ENCODE assay signal across 1 cellular context in genomic region chr12:104958009-104958945, GRCh38.
TF ChIP-seq lines count a peak whose summit lies in the region.

Gene SLC41A2 (minus strand): TSS chr12:104958290. CDS start chr12:104928527, 29,763 bp downstream.

TF ChIP-seq in K562, 482 proteins besides CTCF, POLR2A, EP300 and RAD21 (continued from another document and continues in another):
- TF ChIP-seq MGA (IDR thresholded peaks at IDR 0.05) = peak; percentile 83
- 0 out of 2 replicates have a peak, but pooled peaks have one; percentile 21 for TF ChIP-seq CREB3 (tag; conservative IDR thresholded peaks at IDR 0.05; ENCODE audit: low read depth)
- no peak for TF ChIP-seq ZNF766 (CRISPR knock-in tag; conservative IDR thresholded peaks at IDR 0.05)
- no peak for TF ChIP-seq EZH2 (IDR thresholded peaks at IDR 0.05; ENCODE audit: borderline replicate concordance, low read depth, low read length)
- TF ChIP-seq ZBTB49 (CRISPR knock-in tag; IDR thresholded peaks at IDR 0.05; ENCODE audit: borderline replicate concordance) = no peak
- TF ChIP-seq ZKSCAN1 (IDR thresholded peaks at IDR 0.05; ENCODE audit: low read depth, low read length) = no peak
- no peak for TF ChIP-seq NUFIP1 (IDR thresholded peaks at IDR 0.05; ENCODE audit: partially characterized antibody)
- no peak for TF ChIP-seq RBM22 (IDR thresholded peaks at IDR 0.05; ENCODE audit: low read depth, low read length, poor library complexity, severe bottlenecking)
- TF ChIP-seq SMARCA5 (IDR thresholded peaks at IDR 0.05) = no peak
- TF ChIP-seq ZNF592 (IDR thresholded peaks at IDR 0.05) = no peak
- no peak for TF ChIP-seq ZFP91 (CRISPR knock-in tag; IDR thresholded peaks at IDR 0.05)
- TF ChIP-seq MXD1 (CRISPR knock-in tag; IDR thresholded peaks at IDR 0.05; ENCODE audit: borderline replicate concordance, poor library complexity, severe bottlenecking) = no peak
- 0 out of 2 replicates have a peak, but pooled peaks have one; percentile 24 for TF ChIP-seq MXI1 (IDR thresholded peaks at IDR 0.05; ENCODE audit: low read depth, low read length)
- no peak for TF ChIP-seq CHAMP1 (IDR thresholded peaks at IDR 0.05)
- no peak for TF ChIP-seq ETV6 (IDR thresholded peaks at IDR 0.05; ENCODE audit: borderline replicate concordance in 1 of 2, low read depth in 2 of 2, low read length in 1 of 2)
- TF ChIP-seq ETV6 (CRISPR knock-in tag; IDR thresholded peaks at IDR 0.05; ENCODE audit: borderline replicate concordance) = no peak
- no peak for TF ChIP-seq NFIX (CRISPR knock-in tag; IDR thresholded peaks at IDR 0.05; ENCODE audit: low read depth)
- TF ChIP-seq ZNF699 (CRISPR knock-in tag; IDR thresholded peaks at IDR 0.05; ENCODE audit: insufficient replicate concordance) = no peak
- no peak for TF ChIP-seq ZNF175 (CRISPR knock-in tag; IDR thresholded peaks at IDR 0.05; ENCODE audit: low read depth)
- TF ChIP-seq FOXA1 (IDR thresholded peaks at IDR 0.05; ENCODE audit: borderline replicate concordance) = no peak
- TF ChIP-seq ZNF449 (CRISPR knock-in tag; IDR thresholded peaks at IDR 0.05) = no peak
- TF ChIP-seq ZNF764 (CRISPR knock-in tag; IDR thresholded peaks at IDR 0.05; ENCODE audit: low read depth) = no peak
- no peak for TF ChIP-seq SRSF7 (optimal IDR thresholded peaks at IDR 0.05; ENCODE audit: low read depth, low read length)
- TF ChIP-seq ATF7 (IDR thresholded peaks at IDR 0.05) = peak; percentile 89
- no peak for TF ChIP-seq CBX2 (IDR thresholded peaks at IDR 0.05; ENCODE audit: insufficient read depth, low read length, poor library complexity, severe bottlenecking)
- peak; percentile 75; the same call in 1 of the 2 replicates for TF ChIP-seq DPF2 (IDR thresholded peaks at IDR 0.05)
- TF ChIP-seq SMARCA4 (IDR thresholded peaks at IDR 0.05) = peak; percentile 52; the same call in 1 of the 2 replicates
- no peak for TF ChIP-seq ZNF79 (CRISPR knock-in tag; IDR thresholded peaks at IDR 0.05; ENCODE audit: low read depth)
- TF ChIP-seq SP1 (CRISPR knock-in tag; IDR thresholded peaks at IDR 0.05) = no peak
- no peak for TF ChIP-seq NR2F6 (CRISPR knock-in tag; IDR thresholded peaks at IDR 0.05)
- no peak for TF ChIP-seq RFX1 (IDR thresholded peaks at IDR 0.05)
